ENCODE assay signal across 1 cellular context in the genomic region with DNA sequence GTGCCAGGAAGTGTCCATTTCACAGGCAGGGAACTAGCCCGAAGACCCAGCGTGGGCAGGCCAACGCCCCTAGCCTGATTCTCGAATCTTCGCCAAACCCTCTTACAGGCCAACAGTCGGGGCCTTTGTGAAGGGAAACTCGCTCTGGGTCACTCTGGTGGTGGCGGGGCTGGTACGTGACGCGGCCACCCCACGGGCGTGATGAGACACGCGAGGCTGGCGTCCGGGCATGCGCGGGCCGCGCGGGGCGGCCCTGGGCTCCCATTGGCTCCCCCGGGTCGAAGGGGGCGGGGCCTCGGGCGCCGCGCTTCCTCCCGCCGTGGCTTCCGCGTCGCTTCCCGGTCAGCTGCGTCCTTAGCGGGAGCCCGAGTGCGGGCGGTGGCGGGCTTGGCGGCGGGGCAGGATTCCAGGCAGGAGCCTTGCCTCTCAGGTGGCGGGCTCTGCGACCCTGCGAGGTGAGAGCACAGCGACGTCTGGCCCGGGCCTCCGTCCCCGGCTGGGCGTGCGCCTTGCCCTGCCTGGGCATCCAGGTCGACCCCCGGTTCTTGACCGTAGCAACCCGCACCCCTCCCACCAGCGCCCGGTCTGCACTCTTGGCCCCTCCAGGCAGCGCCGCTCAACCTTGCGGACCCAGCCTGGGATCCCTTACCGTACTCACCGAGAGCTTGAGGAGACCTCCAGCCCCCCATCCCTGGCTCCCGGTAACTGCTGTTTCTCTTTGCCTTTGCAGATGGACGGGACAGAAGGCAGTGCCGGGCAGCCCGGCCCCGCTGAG.
TF ChIP-seq lines count a peak whose summit lies in the region.

FRMD8 (plus strand) TSS at position 331 of the 775 bp plus-strand sequence; CDS start at position 731, 400 bp downstream.

TF ChIP-seq in HepG2, 621 proteins besides CTCF, POLR2A, EP300 and RAD21 (continued from another document and continues in another):
- TF ChIP-seq, protein P1, sequence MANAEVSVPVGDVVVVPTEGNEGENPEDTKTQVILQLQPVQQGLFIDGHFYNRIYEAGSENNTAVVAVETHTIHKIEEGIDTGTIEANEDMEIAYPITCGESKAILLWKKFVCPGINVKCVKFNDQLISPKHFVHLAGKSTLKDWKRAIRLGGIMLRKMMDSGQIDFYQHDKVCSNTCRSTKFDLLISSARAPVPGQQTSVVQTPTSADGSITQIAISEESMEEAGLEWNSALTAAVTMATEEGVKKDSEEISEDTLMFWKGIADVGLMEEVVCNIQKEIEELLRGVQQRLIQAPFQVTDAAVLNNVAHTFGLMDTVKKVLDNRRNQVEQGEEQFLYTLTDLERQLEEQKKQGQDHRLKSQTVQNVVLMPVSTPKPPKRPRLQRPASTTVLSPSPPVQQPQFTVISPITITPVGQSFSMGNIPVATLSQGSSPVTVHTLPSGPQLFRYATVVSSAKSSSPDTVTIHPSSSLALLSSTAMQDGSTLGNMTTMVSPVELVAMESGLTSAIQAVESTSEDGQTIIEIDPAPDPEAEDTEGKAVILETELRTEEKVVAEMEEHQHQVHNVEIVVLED (CRISPR knock-in tag; IDR thresholded peaks at IDR 0.05; ENCODE audit: borderline replicate concordance), result peak; percentile 71
- TF ChIP-seq, protein P2, sequence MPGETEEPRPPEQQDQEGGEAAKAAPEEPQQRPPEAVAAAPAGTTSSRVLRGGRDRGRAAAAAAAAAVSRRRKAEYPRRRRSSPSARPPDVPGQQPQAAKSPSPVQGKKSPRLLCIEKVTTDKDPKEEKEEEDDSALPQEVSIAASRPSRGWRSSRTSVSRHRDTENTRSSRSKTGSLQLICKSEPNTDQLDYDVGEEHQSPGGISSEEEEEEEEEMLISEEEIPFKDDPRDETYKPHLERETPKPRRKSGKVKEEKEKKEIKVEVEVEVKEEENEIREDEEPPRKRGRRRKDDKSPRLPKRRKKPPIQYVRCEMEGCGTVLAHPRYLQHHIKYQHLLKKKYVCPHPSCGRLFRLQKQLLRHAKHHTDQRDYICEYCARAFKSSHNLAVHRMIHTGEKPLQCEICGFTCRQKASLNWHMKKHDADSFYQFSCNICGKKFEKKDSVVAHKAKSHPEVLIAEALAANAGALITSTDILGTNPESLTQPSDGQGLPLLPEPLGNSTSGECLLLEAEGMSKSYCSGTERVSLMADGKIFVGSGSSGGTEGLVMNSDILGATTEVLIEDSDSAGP (CRISPR knock-in tag; IDR thresholded peaks at IDR 0.05; ENCODE audit: borderline replicate concordance), result peak; percentile 74; the same call in 1 of the 2 replicates
- TF ChIP-seq ZNF709 (CRISPR knock-in tag; IDR thresholded peaks at IDR 0.05) (peak; percentile 89), SALL1 (CRISPR knock-in tag; IDR thresholded peaks at IDR 0.05) (peak; percentile 65; the same call in 1 of the 2 replicates), CHCHD3 (CRISPR knock-in tag; IDR thresholded peaks at IDR 0.05) (peak; percentile 72; the same call in 1 of the 2 replicates), ZNF24 (IDR thresholded peaks at IDR 0.05) (no peak), ARID2 (CRISPR knock-in tag; IDR thresholded peaks at IDR 0.05; ENCODE audit: borderline replicate concordance) (peak; percentile 65; the same call in 1 of the 2 replicates), ZNF737 (CRISPR knock-in tag; IDR thresholded peaks at IDR 0.05; ENCODE audit: borderline replicate concordance) (no peak), ZNF350 (CRISPR knock-in tag; IDR thresholded peaks at IDR 0.05; ENCODE audit: borderline replicate concordance, low read depth) (peak; percentile 39; the same call in 1 of the 2 replicates), ZBTB25 (CRISPR knock-in tag; IDR thresholded peaks at IDR 0.05) (no peak; the same call in 1 of the 2 replicates), GATAD2A (CRISPR knock-in tag; IDR thresholded peaks at IDR 0.05) (peak; percentile 78), ELF1 (CRISPR knock-in tag; IDR thresholded peaks at IDR 0.05) (0 out of 2 replicates have a peak, but pooled peaks have one; percentile 64), SNAPC2 (CRISPR knock-in tag; IDR thresholded peaks at IDR 0.05) (peak; percentile 76; the same call in 1 of the 2 replicates), RERE (CRISPR knock-in tag; IDR thresholded peaks at IDR 0.05; ENCODE audit: low read depth) (no peak), ZNF33A (CRISPR knock-in tag; IDR thresholded peaks at IDR 0.05; ENCODE audit: borderline replicate concordance) (no peak), PAXIP1 (CRISPR knock-in tag; conservative IDR thresholded peaks at IDR 0.05) (peak; percentile 28), ELF3 (CRISPR knock-in tag; IDR thresholded peaks at IDR 0.05) (peak; percentile 83), KDM6A (CRISPR knock-in tag; IDR thresholded peaks at IDR 0.05; ENCODE audit: low read depth) (no peak), ZNF512 (CRISPR knock-in tag; IDR thresholded peaks at IDR 0.05) (no peak), GZF1 (CRISPR knock-in tag; IDR thresholded peaks at IDR 0.05) (no peak), E2F1 (CRISPR knock-in tag; IDR thresholded peaks at IDR 0.05) (no peak), ZNF790 (CRISPR knock-in tag; IDR thresholded peaks at IDR 0.05; ENCODE audit: borderline replicate concordance) (0 out of 2 replicates have a peak, but pooled peaks have one; percentile 4), ZNF577 (CRISPR knock-in tag; IDR thresholded peaks at IDR 0.05; ENCODE audit: borderline replicate concordance, low read depth) (no peak), KDM5B (CRISPR knock-in tag; IDR thresholded peaks at IDR 0.05; ENCODE audit: borderline replicate concordance) (peak; percentile 89)
- TF ChIP-seq, protein P3, sequence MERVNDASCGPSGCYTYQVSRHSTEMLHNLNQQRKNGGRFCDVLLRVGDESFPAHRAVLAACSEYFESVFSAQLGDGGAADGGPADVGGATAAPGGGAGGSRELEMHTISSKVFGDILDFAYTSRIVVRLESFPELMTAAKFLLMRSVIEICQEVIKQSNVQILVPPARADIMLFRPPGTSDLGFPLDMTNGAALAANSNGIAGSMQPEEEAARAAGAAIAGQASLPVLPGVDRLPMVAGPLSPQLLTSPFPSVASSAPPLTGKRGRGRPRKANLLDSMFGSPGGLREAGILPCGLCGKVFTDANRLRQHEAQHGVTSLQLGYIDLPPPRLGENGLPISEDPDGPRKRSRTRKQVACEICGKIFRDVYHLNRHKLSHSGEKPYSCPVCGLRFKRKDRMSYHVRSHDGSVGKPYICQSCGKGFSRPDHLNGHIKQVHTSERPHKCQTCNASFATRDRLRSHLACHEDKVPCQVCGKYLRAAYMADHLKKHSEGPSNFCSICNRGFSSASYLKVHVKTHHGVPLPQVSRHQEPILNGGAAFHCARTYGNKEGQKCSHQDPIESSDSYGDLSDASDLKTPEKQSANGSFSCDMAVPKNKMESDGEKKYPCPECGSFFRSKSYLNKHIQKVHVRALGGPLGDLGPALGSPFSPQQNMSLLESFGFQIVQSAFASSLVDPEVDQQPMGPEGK (CRISPR knock-in tag; IDR thresholded peaks at IDR 0.05), result no peak
- TF ChIP-seq, protein P4, sequence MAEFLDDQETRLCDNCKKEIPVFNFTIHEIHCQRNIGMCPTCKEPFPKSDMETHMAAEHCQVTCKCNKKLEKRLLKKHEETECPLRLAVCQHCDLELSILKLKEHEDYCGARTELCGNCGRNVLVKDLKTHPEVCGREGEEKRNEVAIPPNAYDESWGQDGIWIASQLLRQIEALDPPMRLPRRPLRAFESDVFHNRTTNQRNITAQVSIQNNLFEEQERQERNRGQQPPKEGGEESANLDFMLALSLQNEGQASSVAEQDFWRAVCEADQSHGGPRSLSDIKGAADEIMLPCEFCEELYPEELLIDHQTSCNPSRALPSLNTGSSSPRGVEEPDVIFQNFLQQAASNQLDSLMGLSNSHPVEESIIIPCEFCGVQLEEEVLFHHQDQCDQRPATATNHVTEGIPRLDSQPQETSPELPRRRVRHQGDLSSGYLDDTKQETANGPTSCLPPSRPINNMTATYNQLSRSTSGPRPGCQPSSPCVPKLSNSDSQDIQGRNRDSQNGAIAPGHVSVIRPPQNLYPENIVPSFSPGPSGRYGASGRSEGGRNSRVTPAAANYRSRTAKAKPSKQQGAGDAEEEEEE (CRISPR knock-in tag; IDR thresholded peaks at IDR 0.05; ENCODE audit: borderline replicate concordance), result no peak; the same call in 1 of the 2 replicates
